In genomic region chr7:32964411-32965159, GRCh38 we compare ENCODE assay signal across 8 cellular contexts. TPM values are rescaled to one million over a fixed set of nuclear protein-coding genes. Genes with fewer than 3 reads are reported as not detected.
DNase-seq lines count a peak whose midpoint lies in the region; ATAC-seq and TF ChIP-seq lines count a peak whose summit lies in the region.
"Not testable (repeated sequence)": the region's sequence is repeated elsewhere in the genome, so short reads cannot be mapped to it uniquely, and the experiment has no call there.

No MANE protein-coding gene starts in this region.

- H3K4me3 Mint-ChIP-seq in nephron progenitor cell = peak overlapping the region; percentile 67

- TF ChIP-seq CTCF in nephron progenitor cell (IDR thresholded peaks at IDR 0.05); vagina (IDR thresholded peaks at IDR 0.05): not testable (repeated sequence)

- H3K27ac ChIP-seq in vagina = peak overlapping the region; percentile 75

- H3K36me3 ChIP-seq in vagina = not testable (repeated sequence)

- peaks cover 25% of the 10 kb centered on the region for H3K4me1 ChIP-seq in vagina

- peak; percentile 97 for ATAC-seq in GM18498 (IDR thresholded peaks at IDR 0.05; ENCODE audit: unreplicated experiment)
- ATAC-seq in GM21526 (IDR thresholded peaks at IDR 0.05; ENCODE audit: low FRiP score, unreplicated experiment) = peak; percentile 93
- peak; percentile 96 for ATAC-seq in HG03066 (IDR thresholded peaks at IDR 0.05; ENCODE audit: low read depth, unreplicated experiment)
- ATAC-seq in activated naive CD4-positive, alpha-beta T cell treated with anti-CD3 and anti-CD28 coated beads, Interleukin-2, amount 50 U/mL, for 72 hours = peak; percentile 94 to 98

- intact Hi-C loops in vagina (cut with DNase I) = not testable (repeated sequence)

- not testable (repeated sequence) for TF ChIP-seq POLR2A in vagina (IDR thresholded peaks at IDR 0.05)

- not testable (repeated sequence) for H3K27me3 ChIP-seq in vagina

- not testable (repeated sequence) for H3K9me3 ChIP-seq in vagina

- H3K27ac Mint-ChIP-seq in activated naive CD4-positive, alpha-beta T cell treated with anti-CD3 and anti-CD28 coated beads, Interleukin-2, amount 50 U/mL, for 72 hours = not testable (repeated sequence)
- peak overlapping the region; percentile 88 for H3K27ac Mint-ChIP-seq in nephron progenitor cell

- H3K36me3 Mint-ChIP-seq in activated naive CD4-positive, alpha-beta T cell treated with anti-CD3 and anti-CD28 coated beads, Interleukin-2, amount 50 U/mL, for 72 hours; nephron progenitor cell (ENCODE audit: low read depth): not testable (repeated sequence)

- DNase-seq in NCI-H748 (lab: John Stamatoyannopoulos, UW; ENCODE audit: unreplicated experiment) = peak; percentile 49
- not testable (repeated sequence) for DNase-seq in activated naive CD4-positive, alpha-beta T cell treated with anti-CD3 and anti-CD28 coated beads, Interleukin-2, amount 50 U/mL, for 72 hours (ENCODE audit: low spot score in 2 of 2); nephron progenitor cell; vagina (ENCODE audit: extremely low spot score in 2 of 2)
- DNase-seq in globus pallidus (ENCODE audit: low spot score) = peak; percentile 20

- not testable (repeated sequence) for H3K9me3 Mint-ChIP-seq in activated naive CD4-positive, alpha-beta T cell treated with anti-CD3 and anti-CD28 coated beads, Interleukin-2, amount 50 U/mL, for 72 hours
- H3K9me3 Mint-ChIP-seq in nephron progenitor cell = peaks cover 13% of the 10 kb centered on the region

- H3K4me1 Mint-ChIP-seq in nephron progenitor cell = peaks cover 37% of the 10 kb centered on the region

- H3K27me3 Mint-ChIP-seq in nephron progenitor cell (ENCODE audit: low read depth, poor library complexity) = not testable (repeated sequence)

- not testable (repeated sequence) for H3K4me3 ChIP-seq in vagina

RNA-seq across cellular contexts. Expression of gene FKBP9, which starts 7.3 kb away (rescaled TPM):
- total RNA-seq in activated naive CD4-positive, alpha-beta T cell treated with anti-CD3 and anti-CD28 coated beads, Interleukin-2, amount 50 U/mL, for 72 hours = 1 to 10 TPM in 1 of 2 donors, not detected in 1; 2.1 TPM
- total RNA-seq in vagina = 113 TPM

Comparison
In these comparisons a context has a peak if more than half of its experiments do, and no peak if none do; other contexts are left out.
1. RNA of gene FKBP9, which starts 7.3 kb away (total RNA-seq): 113 TPM in vagina (single experiment); 2.1 TPM in activated naive CD4-positive, alpha-beta T cell treated with anti-CD3 and anti-CD28 coated beads, Interleukin-2, amount 50 U/mL, for 72 hours; every median in the first group is over 10 times any median in the second.
2. Peak in every context shown above with its lines, with median percentiles within 50 percentile points of each other: ATAC-seq.